ENCODE assay signal across 25 cellular contexts in genomic region chr16:48814994-48815393, GRCh38.
DNase-seq lines count a peak whose midpoint lies in the region; ATAC-seq, FAIRE-seq and TF ChIP-seq lines count a peak whose summit lies in the region.
"Had no signal": no experiment of that assay in that cellular context is flagged by ENCODE, and none has a peak within 500 bp of the region (broad histone marks: within the 10 kb centered on the region; RNA-seq: fewer than 3 reads in every experiment).

No MANE protein-coding gene starts in this region.

- H3K56ac ChIP-seq in H1 (replicated peaks; ENCODE audit: insufficient read length, low read depth, low read length): no peak overlapping the region
- no peak overlapping the region for H3K56ac ChIP-seq in mesendoderm (ENCODE audit: low read length)

- WGBS in H1 (ENCODE audit: extremely low coverage in 1 of 2, insufficient coverage in 1 of 2, insufficient read length in 1 of 2, insufficient replicate concordance in 2 of 2, low coverage in 1 of 2, low lambda C conversion rate in 2 of 2, missing lambda C conversion rate in 1 of 2), 2 experiments: 81% methylated on average over 8 of the region's 8 CpGs; no CpG with 5 or more reads in 1 of the 2 experiments
- 68 to 72% methylated on average over 8 of the region's 8 CpGs for WGBS in lung, 2 donors
- no CpG with 5 or more reads among the region's 8 CpGs for WGBS in mesendoderm (ENCODE audit: extremely low coverage, insufficient coverage, low lambda C conversion rate)

- no peak for ATAC-seq in lung (ENCODE audit: insufficient read depth, low FRiP score)
- ATAC-seq: A549, GM12878 had no signal

- no peak overlapping the region for H2AFZ ChIP-seq in H1 (ENCODE audit: low read length)

- H3K4me3 ChIP-seq in H1 (ENCODE audit: extremely low read depth in 1 of 4, insufficient read depth in 2 of 4, low read depth in 3 of 4, low read length in 4 of 4) (no peak overlapping the region), lung (no peak overlapping the region), subcutaneous abdominal adipose tissue (ENCODE audit: low read depth in 1 of 5, low read length in 5 of 5) (no peak overlapping the region), mesendoderm (ENCODE audit: low read length) (no peak overlapping the region)
- H3K4me3 ChIP-seq: A549, BLaER1, GM12878 had no signal

- POLR2A ChIA-PET in H1 (lab: Charles Lee; ENCODE audit: partially characterized antibody): no interaction called here

- no peak overlapping the region for H3K4ac ChIP-seq in H1 (replicated peaks; ENCODE audit: insufficient read length, low read depth, low read length)
- H3K4ac ChIP-seq in mesendoderm (ENCODE audit: low read depth, low read length): no peak overlapping the region

- no peak overlapping the region for H2BK20ac ChIP-seq in H1 (ENCODE audit: low read length)

- H3K4me1 ChIP-seq in H1 (replicated peaks in 1 of 4; ENCODE audit: control insufficient read depth in 3 of 4, insufficient read depth in 4 of 4, low read length in 3 of 4) (peaks cover 0 to 3% (median 1%) of the 10 kb centered on the region in 4 experiments; a peak in 2 of 7 replicates), lung (ENCODE audit: control insufficient read depth in 2 of 2, insufficient read depth in 2 of 2, low read length in 2 of 2) (peaks cover 0 to 3% of the 10 kb centered on the region in 2 donors), subcutaneous abdominal adipose tissue (ENCODE audit: control insufficient read depth in 5 of 5, insufficient read depth in 5 of 5, low read length in 5 of 5) (peaks cover 0 to 59% (median 44%) of the 10 kb centered on the region in 5 donors), mesendoderm (ENCODE audit: control insufficient read depth, low read depth, low read length) (no peaks in the 10 kb centered on the region)
- H3K4me1 ChIP-seq: A549, BE2C had no signal

- no peak overlapping the region for H3K27ac ChIP-seq in H1 (ENCODE audit: low read depth, low read length)
- no peak overlapping the region for H3K27ac ChIP-seq in lung (ENCODE audit: low read depth in 1 of 2, low read length in 1 of 2)
- peak overlapping the region; percentile 21 for H3K27ac ChIP-seq in subcutaneous abdominal adipose tissue (ENCODE audit: low read depth, low read length)
- no peak overlapping the region for H3K27ac ChIP-seq in mesendoderm (ENCODE audit: low read depth, low read length)
- H3K27ac ChIP-seq: 22Rv1, A549, BLaER1 had no signal

- H2BK120ac ChIP-seq in H1 (replicated peaks; ENCODE audit: low read depth, low read length): no peak overlapping the region
- H2BK120ac ChIP-seq in mesendoderm (ENCODE audit: low read depth, low read length): no peak overlapping the region

- CTCF ChIA-PET in H1 (lab: Charles Lee; ENCODE audit: partially characterized antibody): interaction anchor here (0.5 to 2.0 kb wide), 6 partner anchors 11 to 535 kb away, joined by 3 to 11 read pairs (median 3); no protein-coding TSS in a partner anchor

- no peak overlapping the region for H4K91ac ChIP-seq in H1 (replicated peaks; ENCODE audit: insufficient read length, low read length)

- no peak for DNase-seq in H1 (ENCODE audit: low read depth in 1 of 2, low spot score in 2 of 2)
- peak; percentile 7 for DNase-seq in lung (ENCODE audit: low spot score)
- no peak for DNase-seq in AG08396 (ENCODE audit: low spot score)
- DNase-seq in mesendoderm: no peak
- DNase-seq: BE2C; C1 segment of cervical spinal cord; CD4-positive, alpha-beta memory T cell; CD4-positive, CD25-positive, alpha-beta regulatory T cell; CD8-positive, alpha-beta memory T cell; COR-L47; DMS 273 treated with DMSO at 0.1 percent for 48 hours; DMS153; DMS53; DMS79; DND-41; EL; GDM1 had no signal

- H3K9me3 ChIP-seq in H1 (ENCODE audit: insufficient read depth in 2 of 2, low read depth in 1 of 2, low read length in 1 of 2) (no peaks in the 10 kb centered on the region), lung (ENCODE audit: control insufficient read depth in 2 of 2, insufficient read depth in 1 of 2, low read length in 1 of 2) (peaks cover 0 to 7% of the 10 kb centered on the region in 2 donors), subcutaneous abdominal adipose tissue (ENCODE audit: control insufficient read depth in 5 of 5, low read length in 5 of 5) (no peaks in the 10 kb centered on the region)
- H3K9me3 ChIP-seq: A549, BE2C had no signal

- TF ChIP-seq CTCF in H1 (IDR thresholded peaks at IDR 0.05; ENCODE audit: control extremely low read depth in 1 of 3, insufficient read depth in 1 of 3, low read depth in 1 of 3, low read length in 3 of 3): no peak
- TF ChIP-seq CTCF in lung (IDR thresholded peaks at IDR 0.05; ENCODE audit: control extremely low read depth, extremely low read depth): no peak

- no peak overlapping the region for H2AK5ac ChIP-seq in H1 (ENCODE audit: low read depth, low read length)
- H2AK5ac ChIP-seq in mesendoderm (ENCODE audit: low read length): no peak overlapping the region

- no peak overlapping the region for H4K5ac ChIP-seq in H1 (ENCODE audit: insufficient read length, low read depth, low read length)
- H4K5ac ChIP-seq in mesendoderm (ENCODE audit: low read length): no peak overlapping the region

- no peak overlapping the region for H3K14ac ChIP-seq in H1 (ENCODE audit: insufficient read length)

- peaks cover 14% of the 10 kb centered on the region; the same call in 1 of the 2 replicates for H3K23me2 ChIP-seq in H1 (ENCODE audit: low read depth, low read length)

- H3K79me2 ChIP-seq in H1 (ENCODE audit: control insufficient read depth in 1 of 2, insufficient read depth in 2 of 2, low read length in 2 of 2) (no peaks in the 10 kb centered on the region), mesendoderm (ENCODE audit: control insufficient read depth, insufficient read depth, low read length) (no peaks in the 10 kb centered on the region)

- H3K36me3 ChIP-seq in H1 (ENCODE audit: control insufficient read depth in 2 of 4, insufficient read depth in 4 of 4, low read length in 3 of 4) (no peaks in the 10 kb centered on the region), lung (ENCODE audit: control insufficient read depth in 2 of 2, insufficient read depth in 2 of 2, low read length in 2 of 2) (no peaks in the 10 kb centered on the region), subcutaneous abdominal adipose tissue (ENCODE audit: control insufficient read depth in 5 of 5, insufficient read depth in 5 of 5, low read length in 5 of 5) (no peaks in the 10 kb centered on the region), mesendoderm (ENCODE audit: control insufficient read depth, insufficient read depth, low read length) (no peaks in the 10 kb centered on the region)
- H3K36me3 ChIP-seq: BE2C, BLaER1 had no signal

- H3K23ac ChIP-seq in H1 (ENCODE audit: insufficient read length) (no peak overlapping the region), mesendoderm (ENCODE audit: low read length) (no peak overlapping the region)

- FAIRE-seq in H1 (lab: Jason Lieb, UNC): no peak
- FAIRE-seq: A549, GM12878, GM12892, GM18507, GM19239 had no signal

- peaks cover 8 to 25% (median 24%) of the 10 kb centered on the region in 4 experiments for H3K27me3 ChIP-seq in H1 (replicated peaks in 1 of 4; ENCODE audit: control insufficient read depth in 3 of 4, extremely low read depth in 1 of 4, insufficient read depth in 3 of 4, low read length in 3 of 4)
- H3K27me3 ChIP-seq in lung (ENCODE audit: control insufficient read depth, insufficient read depth): peaks cover 11% of the 10 kb centered on the region
- peaks cover 0 to 8% (median 0%) of the 10 kb centered on the region in 5 donors for H3K27me3 ChIP-seq in subcutaneous abdominal adipose tissue (ENCODE audit: control insufficient read depth in 5 of 5, insufficient read depth in 4 of 5, low read length in 5 of 5)
- H3K27me3 ChIP-seq in mesendoderm (ENCODE audit: insufficient read depth, low read length, poor library complexity): peaks cover 4% of the 10 kb centered on the region
- H3K27me3 ChIP-seq: BE2C had no signal

- no peaks in the 10 kb centered on the region for H4K20me1 ChIP-seq in H1 (replicated peaks in 1 of 2; ENCODE audit: control insufficient read depth in 1 of 2, insufficient read depth in 2 of 2, low read length in 2 of 2)
- H4K20me1 ChIP-seq: BLaER1 had no signal

- H3K4me2 ChIP-seq in H1 (ENCODE audit: insufficient read depth in 1 of 2, low read depth in 2 of 2, low read length in 2 of 2) (no peak overlapping the region), mesendoderm (ENCODE audit: low read length) (no peak overlapping the region)
- H3K4me2 ChIP-seq: A549, BLaER1 had no signal

- H2BK5ac ChIP-seq in H1 (ENCODE audit: low read depth, low read length) (no peak overlapping the region), mesendoderm (ENCODE audit: low read length) (no peak overlapping the region)

- H2BK15ac ChIP-seq in H1 (ENCODE audit: low read length) (no peak overlapping the region), mesendoderm (replicated peaks; ENCODE audit: low read depth) (no peak overlapping the region)

- H3K9ac ChIP-seq in H1 (replicated peaks in 1 of 4; ENCODE audit: extremely low read depth in 1 of 4, low read depth in 3 of 4, low read length in 3 of 4) (no peak overlapping the region), subcutaneous abdominal adipose tissue (ENCODE audit: low read length in 5 of 5) (no peak overlapping the region), mesendoderm (ENCODE audit: low read length) (no peak overlapping the region)
- H3K9ac ChIP-seq: BLaER1 had no signal

- no peak for TF ChIP-seq RAD21 in H1 (IDR thresholded peaks at IDR 0.05 in 1 of 2, conservative IDR thresholded peaks at IDR 0.05 in 1 of 2; ENCODE audit: low read depth in 2 of 2, low read length in 2 of 2)

- H4K8ac ChIP-seq in H1 (ENCODE audit: extremely low read depth, insufficient read depth, low read length) (peak overlapping the region; percentile 52; the same call in 1 of the 2 replicates), mesendoderm (ENCODE audit: low read depth, low read length) (no peak overlapping the region)

- H3K18ac ChIP-seq in H1 (ENCODE audit: extremely low read depth, low read length): no peak overlapping the region
- no peak overlapping the region for H3K18ac ChIP-seq in mesendoderm (ENCODE audit: low read length)

- H3K79me1 ChIP-seq in H1 (ENCODE audit: low read depth, low read length) (no peaks in the 10 kb centered on the region), mesendoderm (ENCODE audit: low read length) (no peaks in the 10 kb centered on the region)

- TF ChIP-seq EP300 in H1 (IDR thresholded peaks at IDR 0.05; ENCODE audit: borderline replicate concordance in 1 of 2, low read depth in 2 of 2, low read length in 2 of 2): no peak

- no peak for TF ChIP-seq POLR2A in H1 (IDR thresholded peaks at IDR 0.05; ENCODE audit: control extremely low read depth in 1 of 2, low read depth in 2 of 2, low read length in 2 of 2)

- no peak overlapping the region for H2BK12ac ChIP-seq in H1 (ENCODE audit: low read depth, low read length)

TF ChIP-seq in H1, 55 proteins besides CTCF, POLR2A, EP300 and RAD21 (continues in another document):
- TF ChIP-seq TAF7 (optimal IDR thresholded peaks at IDR 0.05; ENCODE audit: borderline replicate concordance, low read depth, low read length): no peak
- no peak for TF ChIP-seq POLR2AphosphoS5 (IDR thresholded peaks at IDR 0.05; ENCODE audit: low read depth, low read length)
- no peak for TF ChIP-seq ASH2L (IDR thresholded peaks at IDR 0.05; ENCODE audit: low read length)
- TF ChIP-seq NANOG (IDR thresholded peaks at IDR 0.05; ENCODE audit: insufficient read depth, low read depth, low read length, poor library complexity, severe bottlenecking): no peak
- TF ChIP-seq KDM5A (IDR thresholded peaks at IDR 0.05; ENCODE audit: low read length): no peak
- no peak for TF ChIP-seq MAFK (IDR thresholded peaks at IDR 0.05; ENCODE audit: low read depth, low read length)
